ENCODE assay signal across 8 cellular contexts in the genomic region with DNA sequence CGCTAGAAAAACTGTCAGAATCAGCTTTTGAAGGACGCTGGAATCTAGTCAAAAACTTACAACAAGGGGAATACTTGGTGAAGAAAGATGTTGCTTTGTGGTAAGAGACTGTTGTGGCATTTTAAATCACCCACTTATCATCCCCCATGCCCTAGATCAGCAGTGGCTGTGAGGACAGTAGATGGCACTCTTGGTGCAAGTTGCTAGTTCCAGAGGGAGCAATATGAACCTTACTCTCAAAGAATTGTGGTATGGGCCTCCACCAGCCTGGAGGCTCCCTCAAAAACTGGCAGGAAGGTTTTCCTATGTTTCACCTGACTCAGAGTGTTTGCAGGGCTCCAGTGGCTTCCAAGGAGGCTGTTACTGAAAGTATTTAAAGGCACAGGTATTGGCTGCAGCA. TPM values are rescaled to one million over a fixed set of nuclear protein-coding genes. Genes with fewer than 3 reads are reported as not detected.
DNase-seq lines count a peak whose midpoint lies in the region; ATAC-seq and TF ChIP-seq lines count a peak whose summit lies in the region.

No MANE protein-coding gene starts in this region.

- no peak overlapping the region for H3K27ac ChIP-seq in caudate nucleus (ENCODE audit: low read depth, low read length)
- H3K27ac ChIP-seq in uterus, result no peak overlapping the region

- ATAC-seq in GM19463 (IDR thresholded peaks at IDR 0.05; ENCODE audit: unreplicated experiment) (peak; percentile 56), GM19455 (IDR thresholded peaks at IDR 0.05; ENCODE audit: unreplicated experiment) (no peak), HG03095 (IDR thresholded peaks at IDR 0.05; ENCODE audit: unreplicated experiment) (no peak)

- peak; percentile 21 to 46 (median 27) for TF ChIP-seq CTCF in uterus (IDR thresholded peaks at IDR 0.05)

- no peaks in the 10 kb centered on the region for H3K4me1 ChIP-seq in uterus

- no peaks in the 10 kb centered on the region for H3K9me3 ChIP-seq in uterus

- TF ChIP-seq POLR2A in uterus (IDR thresholded peaks at IDR 0.05), result no peak

- no peaks in the 10 kb centered on the region for H3K36me3 ChIP-seq in uterus

- intact Hi-C loops in uterus (cut with DNase I; ENCODE audit: low total_unique reads), result no loop called here

- H3K27me3 ChIP-seq in uterus, result no peaks in the 10 kb centered on the region

- peak; percentile 40 for DNase-seq in COLO829 (ENCODE audit: low spot score)
- peak; percentile 1 for DNase-seq in NCI-H748 treated with DMSO at 0.1 percent for 48 hours (lab: John Stamatoyannopoulos, UW)
- DNase-seq in caudate nucleus (lab: John Stamatoyannopoulos, UW), result peak in 35 of 61 donors; percentile 0 to 39 (median 1)
- DNase-seq in kidney tubule cell (ENCODE audit: low spot score), result peak; percentile 58
- DNase-seq in uterus, result peak; percentile 21 to 24

- no peak overlapping the region for H3K4me3 ChIP-seq in uterus

RNA-seq across cellular contexts. Expression of a gene that starts 37.7 kb away (rescaled TPM):
- total RNA-seq in uterus, result 10 to 100 TPM in 2 of 4 donors, 1 to 10 TPM in 2; 4.4 to 26.1 (median 8.2) TPM

Comparison
In these comparisons a context has a peak if more than half of its experiments do, and no peak if none do; other contexts are left out.
1. DNase-seq: peak in every context shown above with its lines; median percentile 58 in kidney tubule cell; 40 in COLO829; 22 in uterus; 1 in NCI-H748 treated with DMSO at 0.1 percent for 48 hours; 1 in caudate nucleus.